1 cellular context compared by ENCODE assay signal in genomic region chr20:10075606-10076005, GRCh38.
TF ChIP-seq lines count a peak whose summit lies in the region.

No MANE protein-coding gene starts in this region.

TF ChIP-seq in HepG2, 621 proteins besides CTCF, POLR2A, EP300 and RAD21 (continued from another document):
- TF ChIP-seq PRDM10 (CRISPR knock-in tag; IDR thresholded peaks at IDR 0.05; ENCODE audit: low read depth) (no peak), ATF1 (CRISPR knock-in tag; IDR thresholded peaks at IDR 0.05) (no peak), PTBP1 (IDR thresholded peaks at IDR 0.05; ENCODE audit: low read depth, low read length, poor library complexity, severe bottlenecking) (no peak), ZNF318 (CRISPR knock-in tag; IDR thresholded peaks at IDR 0.05) (no peak), SALL1 (CRISPR knock-in tag; IDR thresholded peaks at IDR 0.05) (no peak), ZNF263 (CRISPR knock-in tag; IDR thresholded peaks at IDR 0.05) (no peak), SNAPC5 (CRISPR knock-in tag; IDR thresholded peaks at IDR 0.05; ENCODE audit: borderline replicate concordance) (no peak), NFKBIZ (CRISPR knock-in tag; IDR thresholded peaks at IDR 0.05) (no peak), TAF15 (IDR thresholded peaks at IDR 0.05; ENCODE audit: low read depth, low read length, poor library complexity, severe bottlenecking) (no peak), ZNF768 (CRISPR knock-in tag; IDR thresholded peaks at IDR 0.05) (no peak), AGO2 (optimal IDR thresholded peaks at IDR 0.05; ENCODE audit: low read depth, low read length) (no peak)
